ENCODE assay signal across 8 cellular contexts in genomic region chr9:32384002-32384363, GRCh38. TPM values are rescaled to one million over a fixed set of nuclear protein-coding genes. Genes with fewer than 3 reads are reported as not detected.
DNase-seq lines count a peak whose midpoint lies in the region; ATAC-seq and TF ChIP-seq lines count a peak whose summit lies in the region.

No MANE protein-coding gene starts in this region.

- no peak for ATAC-seq in HG03196 (IDR thresholded peaks at IDR 0.05; ENCODE audit: unreplicated experiment)

- H2AFZ ChIP-seq in PC-9 (peak overlapping the region; percentile 66; the same call in 1 of the 2 replicates), fibroblast of lung (ENCODE audit: low read length) (peak overlapping the region; percentile 79)

- peak overlapping the region; percentile 86 for H3K4me3 ChIP-seq in GM06990 (replicated peaks; ENCODE audit: low read depth, low read length)
- H3K4me3 ChIP-seq in PC-9: peak overlapping the region; percentile 84
- H3K4me3 ChIP-seq in fibroblast of lung (replicated peaks in 1 of 4; ENCODE audit: control extremely low read depth in 1 of 4, insufficient read depth in 1 of 4, low read depth in 3 of 4, low read length in 4 of 4): peak overlapping the region; percentile 47 to 85 (median 76)
- peak overlapping the region; percentile 55 to 66 for H3K4me3 ChIP-seq in prostate gland

- WGBS in prostate gland: 1% methylated on average over 13 of the region's 13 CpGs

- TF ChIP-seq CTCF in GM06990 (IDR thresholded peaks at IDR 0.05; ENCODE audit: insufficient read depth, low read length, poor library complexity, severe bottlenecking): no peak
- no peak for TF ChIP-seq CTCF in PC-9 (conservative IDR thresholded peaks at IDR 0.05)
- TF ChIP-seq CTCF in fibroblast of lung (conservative IDR thresholded peaks at IDR 0.05 in 1 of 2, IDR thresholded peaks at IDR 0.05 in 1 of 2; ENCODE audit: low read depth in 1 of 2, low read length in 2 of 2): no peak
- no peak for TF ChIP-seq CTCF in prostate gland (IDR thresholded peaks at IDR 0.05)
- TF ChIP-seq CTCF in GM10248 (IDR thresholded peaks at IDR 0.05; ENCODE audit: control extremely low read depth, extremely low read depth, low read depth, missing control alignments): no peak

- POLR2A ChIA-PET in PC-9 (lab: Charles Lee; ENCODE audit: unreplicated experiment) (interaction anchor here (0.5 to 0.7 kb wide), 3 partner anchors 123 to 491 kb away, joined by 3 to 4 read pairs (median 4); no protein-coding TSS in a partner anchor), GM10248 (lab: Yijun Ruan, JAX) (interaction anchor here (0.7 kb wide), 1 partner anchor 141 kb away, joined by 3 read pairs; no protein-coding TSS in a partner anchor)

- no peaks in the 10 kb centered on the region for H3K79me2 ChIP-seq in PC-9 (ENCODE audit: low read depth)
- peaks cover 36% of the 10 kb centered on the region for H3K79me2 ChIP-seq in fibroblast of lung (ENCODE audit: control insufficient read depth, insufficient read depth, low read length)

- H3K27me3 ChIP-seq in GM06990 (replicated peaks; ENCODE audit: control insufficient read depth, insufficient read depth, low read length): no peaks in the 10 kb centered on the region; the same call in 1 of the 2 replicates
- H3K27me3 ChIP-seq in PC-9 (ENCODE audit: insufficient read depth, low read depth): no peaks in the 10 kb centered on the region
- H3K27me3 ChIP-seq in fibroblast of lung (ENCODE audit: control insufficient read depth, insufficient read depth, low read length): no peaks in the 10 kb centered on the region
- no peaks in the 10 kb centered on the region for H3K27me3 ChIP-seq in prostate gland (replicated peaks; ENCODE audit: insufficient read depth)

- peak overlapping the region; percentile 85 for H3K4me2 ChIP-seq in PC-9
- peak overlapping the region; percentile 80 for H3K4me2 ChIP-seq in fibroblast of lung (ENCODE audit: extremely low read depth, insufficient read depth, low read length)

- TF ChIP-seq POLR2A in prostate gland (IDR thresholded peaks at IDR 0.05): no peak

- intact Hi-C loops in PC-9 (cut with micrococcal nuclease; ENCODE audit: unreplicated experiment) (loop anchor here (1.0 to 2.0 kb wide), 3 partner anchors 47 to 188 kb away; partner anchors contain the start of gene RIGI), prostate gland (cut with DNase I) (loop anchor here (5.0 kb wide), 1 partner anchor 48 kb away; no protein-coding TSS in a partner anchor)

- H3F3A ChIP-seq in PC-9 (ENCODE audit: insufficient read depth, low read depth): no peaks in the 10 kb centered on the region; the same call in 1 of the 2 replicates

- CTCF ChIA-PET in PC-9 (lab: Charles Lee) (interaction anchor here (1.0 to 1.2 kb wide), 2 partner anchors 142 to 188 kb away, joined by 3 read pairs; partner anchors contain the start of gene RIGI), GM10248 (lab: Yijun Ruan, JAX) (interaction anchor here (0.9 to 7.1 kb wide), 10 partner anchors 9 to 587 kb away, joined by 3 to 114 read pairs (median 8); partner anchors contain the start of genes NDUFB6 and RIGI)

- BruUV-seq in PC-9 (replicated peaks; lab: Mats Ljungman, UMichigan): no TSS peak

- H3K9me3 ChIP-seq in PC-9 (ENCODE audit: insufficient read depth, low read depth): no peaks in the 10 kb centered on the region
- no peaks in the 10 kb centered on the region for H3K9me3 ChIP-seq in fibroblast of lung (ENCODE audit: control insufficient read depth, insufficient read depth, low read depth, low read length)
- H3K9me3 ChIP-seq in prostate gland: no peaks in the 10 kb centered on the region

- H3K9ac ChIP-seq in fibroblast of lung (ENCODE audit: insufficient read depth, low read length): peak overlapping the region; percentile 52

- no peaks in the 10 kb centered on the region for H4K20me1 ChIP-seq in PC-9 (ENCODE audit: insufficient read depth)
- no peaks in the 10 kb centered on the region for H4K20me1 ChIP-seq in fibroblast of lung (ENCODE audit: control insufficient read depth, extremely low read depth, insufficient read depth, low read length)

- DNase-seq in GM06990 (ENCODE audit: extremely low read depth, insufficient read length) (no peak), PC-9 (peak in 1 of 2 experiments; percentile 2), fibroblast of lung (ENCODE audit: low read depth in 2 of 2) (no peak), prostate gland (ENCODE audit: low spot score) (no peak), NCI-H1694 treated with DMSO at 0.1 percent for 48 hours (lab: John Stamatoyannopoulos, UW) (no peak), globus pallidus (ENCODE audit: low spot score) (no peak), GM10248 (ENCODE audit: extremely low spot score) (no peak)

- H3K36me3 ChIP-seq in GM06990 (ENCODE audit: control insufficient read depth, insufficient read depth, low read length) (no peaks in the 10 kb centered on the region), PC-9 (ENCODE audit: low read depth) (no peaks in the 10 kb centered on the region), fibroblast of lung (ENCODE audit: control insufficient read depth, insufficient read depth, low read length) (peaks cover 2% of the 10 kb centered on the region), prostate gland (no peaks in the 10 kb centered on the region)

- H3K27ac ChIP-seq in PC-9 (no peak overlapping the region), fibroblast of lung (ENCODE audit: insufficient read depth, low read length) (peak overlapping the region; percentile 87), prostate gland (peak overlapping the region; percentile 65 to 79)

- H3K4me1 ChIP-seq in PC-9 (replicated peaks; ENCODE audit: insufficient read depth) (no peaks in the 10 kb centered on the region), fibroblast of lung (ENCODE audit: control insufficient read depth, extremely low read depth, insufficient read depth, low read length) (peaks cover 9% of the 10 kb centered on the region), prostate gland (replicated peaks) (no peaks in the 10 kb centered on the region)

- no peaks in the 10 kb centered on the region for H3K9me2 ChIP-seq in PC-9 (ENCODE audit: insufficient read depth)

RNA-seq across cellular contexts. Expression of gene ACO1, which starts 0.5 kb away (rescaled TPM):
- total RNA-seq in PC-9 (2021) (26.1 and 30.2 TPM in 2 replicates), fibroblast of lung (51.1 and 77.8 TPM in 2 replicates), prostate gland (10 to 100 TPM; 31.7 to 66.6 TPM)
- polyA plus RNA-seq in fibroblast of lung: 147 and 158 TPM in 2 replicates
- 96.1 and 102 TPM in 2 replicates for polyA plus RNA-seq in fibroblast of lung (2012)
- polyA minus RNA-seq in fibroblast of lung (ENCODE audit: low replicate concordance): 86.7 and 101 TPM in 2 replicates
